19 cellular contexts compared by ENCODE assay signal in genomic region chr4:157996598-157996997, GRCh38.
DNase-seq lines count a peak whose midpoint lies in the region; ATAC-seq and TF ChIP-seq lines count a peak whose summit lies in the region.
"Had no signal": no experiment of that assay in that cellular context is flagged by ENCODE, and none has a peak within 500 bp of the region (broad histone marks: within the 10 kb centered on the region; RNA-seq: fewer than 3 reads in every experiment).

No MANE protein-coding gene starts in this region.

- in situ Hi-C loops in brain microvascular endothelial cell (cut with HindIII; ENCODE audit: low pct_ligation_motif_present, low sequenced_read_pairs), result no loop called here

- H3K79me2 ChIP-seq in fibroblast of lung (ENCODE audit: control insufficient read depth, insufficient read depth, low read length), result no peaks in the 10 kb centered on the region

- H3K9me3 ChIP-seq in fibroblast of lung (ENCODE audit: control insufficient read depth, insufficient read depth, low read depth, low read length), result no peaks in the 10 kb centered on the region

- H3K4me1 Mint-ChIP-seq in nephron progenitor cell (peaks cover 25% of the 10 kb centered on the region), endothelial cell (ENCODE audit: unreplicated experiment) (peaks cover 46% of the 10 kb centered on the region)

- H3K27me3 Mint-ChIP-seq in nephron progenitor cell (ENCODE audit: low read depth, poor library complexity) (no peaks in the 10 kb centered on the region), endothelial cell (ENCODE audit: unreplicated experiment) (no peaks in the 10 kb centered on the region)

- H3K9me3 Mint-ChIP-seq in nephron progenitor cell (no peaks in the 10 kb centered on the region), endothelial cell (ENCODE audit: unreplicated experiment) (no peaks in the 10 kb centered on the region)

- peaks cover 2% of the 10 kb centered on the region for H3K4me1 ChIP-seq in fibroblast of lung (ENCODE audit: control insufficient read depth, extremely low read depth, insufficient read depth, low read length)

- H3K9ac ChIP-seq in fibroblast of lung (ENCODE audit: insufficient read depth, low read length), result no peak overlapping the region
- H3K9ac ChIP-seq: GM23248 had no signal

- peak overlapping the region; percentile 60 for H2AFZ ChIP-seq in fibroblast of lung (ENCODE audit: low read length)
- H2AFZ ChIP-seq: GM23248 had no signal

- no peak for TF ChIP-seq CTCF in 22Rv1 (IDR thresholded peaks at IDR 0.05)
- TF ChIP-seq CTCF in LNCaP clone FGC (IDR thresholded peaks at IDR 0.05; ENCODE audit: control insufficient read depth, extremely low read depth, insufficient read depth), result no peak
- no peak for TF ChIP-seq CTCF in fibroblast of lung (conservative IDR thresholded peaks at IDR 0.05 in 1 of 2, IDR thresholded peaks at IDR 0.05 in 1 of 2; ENCODE audit: low read depth in 1 of 2, low read length in 2 of 2)
- no peak for TF ChIP-seq CTCF in nephron progenitor cell (IDR thresholded peaks at IDR 0.05)
- no peak for TF ChIP-seq CTCF in brain microvascular endothelial cell (IDR thresholded peaks at IDR 0.05; ENCODE audit: low read depth, low read length, missing control alignments)
- TF ChIP-seq CTCF in endothelial cell (IDR thresholded peaks at IDR 0.05; ENCODE audit: unreplicated experiment), result no peak

- H3K4me3 Mint-ChIP-seq in nephron progenitor cell (no peak overlapping the region), endothelial cell (ENCODE audit: unreplicated experiment) (no peak overlapping the region)

- H3K36me3 ChIP-seq in fibroblast of lung (ENCODE audit: control insufficient read depth, insufficient read depth, low read length), result no peaks in the 10 kb centered on the region
- no peaks in the 10 kb centered on the region for H3K36me3 ChIP-seq in brain microvascular endothelial cell (replicated peaks)

- H3K4me3 ChIP-seq in LNCaP clone FGC (ENCODE audit: low read depth, low read length) (no peak overlapping the region), fibroblast of lung (replicated peaks in 1 of 4; ENCODE audit: control extremely low read depth in 1 of 4, insufficient read depth in 1 of 4, low read depth in 3 of 4, low read length in 4 of 4) (no peak overlapping the region), brain microvascular endothelial cell (ENCODE audit: low read depth, low read length) (no peak overlapping the region)
- H3K4me3 ChIP-seq: GM23248 had no signal

- H3K27me3 ChIP-seq in fibroblast of lung (ENCODE audit: control insufficient read depth, insufficient read depth, low read length) (no peaks in the 10 kb centered on the region), brain microvascular endothelial cell (replicated peaks) (no peaks in the 10 kb centered on the region)

- no peak overlapping the region for H3K4me2 ChIP-seq in fibroblast of lung (ENCODE audit: extremely low read depth, insufficient read depth, low read length)

- DNase-seq in LNCaP clone FGC (ENCODE audit: low read depth) (peak; percentile 89), fibroblast of lung (ENCODE audit: low read depth in 2 of 2) (peak in 1 of 2 donors; percentile 47), nephron progenitor cell (no peak), brain microvascular endothelial cell (no peak), endothelial cell (ENCODE audit: low spot score) (no peak), SW480 (ENCODE audit: low spot score) (no peak)
- DNase-seq: GM23248, HCEC 1CT, Kasumi-1, MM.1S, NCI-H1092, NCI-H1436 treated with DMSO at 0.1 percent for 48 hours, NCI-H2029, NCI-H345, NCI-H526, PC-3, RPMI8226 had no signal

- H3K27ac Mint-ChIP-seq in nephron progenitor cell, result peak overlapping the region; percentile 93
- no peak overlapping the region for H3K27ac Mint-ChIP-seq in endothelial cell (ENCODE audit: unreplicated experiment)

- H3K36me3 Mint-ChIP-seq in nephron progenitor cell (ENCODE audit: low read depth) (no peaks in the 10 kb centered on the region), endothelial cell (ENCODE audit: low read depth, unreplicated experiment) (no peaks in the 10 kb centered on the region)

- H3K27ac ChIP-seq in 22Rv1 (peak overlapping the region; percentile 82), fibroblast of lung (ENCODE audit: insufficient read depth, low read length) (no peak overlapping the region), brain microvascular endothelial cell (no peak overlapping the region)
- H3K27ac ChIP-seq: GM23248 had no signal

- ATAC-seq in GM18519 (IDR thresholded peaks at IDR 0.05; ENCODE audit: low FRiP score, unreplicated experiment), result no peak
- ATAC-seq: PC-3 had no signal

- H4K20me1 ChIP-seq in fibroblast of lung (ENCODE audit: control insufficient read depth, extremely low read depth, insufficient read depth, low read length), result no peaks in the 10 kb centered on the region
